23 cellular contexts compared by ENCODE assay signal in genomic region chr9:121138973-121139372, GRCh38.
DNase-seq lines count a peak whose midpoint lies in the region; ATAC-seq and TF ChIP-seq lines count a peak whose summit lies in the region.
"Had no signal": no experiment of that assay in that cellular context is flagged by ENCODE, and none has a peak within 500 bp of the region (broad histone marks: within the 10 kb centered on the region; RNA-seq: fewer than 3 reads in every experiment).

No MANE protein-coding gene starts in this region.

- H3K27me3 ChIP-seq in CD4-positive, alpha-beta T cell (ENCODE audit: control insufficient read depth, insufficient read depth, low read length) = no peaks in the 10 kb centered on the region
- H3K27me3 ChIP-seq: adrenal gland, brain microvascular endothelial cell, ovary, right atrium auricular region, thyroid gland had no signal

- H3K27ac Mint-ChIP-seq in CD4-positive, alpha-beta T cell = peak overlapping the region; percentile 59
- peak overlapping the region; percentile 35 for H3K27ac Mint-ChIP-seq in mesothelial cell of epicardium
- H3K27ac Mint-ChIP-seq in activated CD4-positive, alpha-beta memory T cell treated with anti-CD3 and anti-CD28 coated beads for 36 hours = no peak overlapping the region
- H3K27ac Mint-ChIP-seq: activated CD8-positive, alpha-beta T cell treated with anti-CD3 and anti-CD28 coated beads for 36 hours; natural killer cell treated with Interleukin-12 subunit alpha and Interleukin-12 subunit beta and Interleukin-15 and Interleukin-18, amount 100 ng/mL, for 72 hours had no signal

- TF ChIP-seq CTCF in CD4-positive, alpha-beta T cell (IDR thresholded peaks at IDR 0.05) = no peak
- TF ChIP-seq CTCF in mesothelial cell of epicardium (IDR thresholded peaks at IDR 0.05; ENCODE audit: unreplicated experiment) = no peak

- no peak overlapping the region for H3K4me3 Mint-ChIP-seq in CD4-positive, alpha-beta T cell
- H3K4me3 Mint-ChIP-seq in mesothelial cell of epicardium = no peak overlapping the region
- no peak overlapping the region for H3K4me3 Mint-ChIP-seq in activated CD4-positive, alpha-beta memory T cell treated with anti-CD3 and anti-CD28 coated beads for 36 hours
- H3K4me3 Mint-ChIP-seq: activated CD8-positive, alpha-beta T cell treated with anti-CD3 and anti-CD28 coated beads for 36 hours; natural killer cell treated with Interleukin-12 subunit alpha and Interleukin-12 subunit beta and Interleukin-15 and Interleukin-18, amount 100 ng/mL, for 72 hours had no signal

- intact Hi-C loops in CD4-positive, alpha-beta T cell (cut with DNase I, micrococcal nuclease) = no loop called here
- intact Hi-C loops in activated CD4-positive, alpha-beta memory T cell treated with anti-CD3 and anti-CD28 coated beads for 36 hours (cut with micrococcal nuclease) = no loop called here

- CTCF ChIA-PET in CD4-positive, alpha-beta T cell (lab: Charles Lee) = interaction anchor here (0.6 to 1.4 kb wide), 3 partner anchors 17 to 617 kb away, joined by 3 to 6 read pairs (median 3); no protein-coding TSS in a partner anchor
- CTCF ChIA-PET in activated CD4-positive, alpha-beta memory T cell treated with anti-CD3 and anti-CD28 coated beads for 36 hours (lab: Charles Lee) = interaction anchor here (1.5 kb wide), 1 partner anchor 17 kb away, joined by 3 read pairs; no protein-coding TSS in a partner anchor

- POLR2A ChIA-PET in CD4-positive, alpha-beta T cell (lab: Charles Lee) = interaction anchor here (3.4 kb wide), 1 partner anchor 17 kb away, joined by 15 read pairs; no protein-coding TSS in a partner anchor
- POLR2A ChIA-PET in activated CD4-positive, alpha-beta memory T cell treated with anti-CD3 and anti-CD28 coated beads for 36 hours (lab: Charles Lee) = no interaction called here

- peaks cover 43% of the 10 kb centered on the region for H3K4me1 Mint-ChIP-seq in CD4-positive, alpha-beta T cell (ENCODE audit: low read depth)
- peaks cover 21% of the 10 kb centered on the region for H3K4me1 Mint-ChIP-seq in mesothelial cell of epicardium
- H3K4me1 Mint-ChIP-seq in activated CD4-positive, alpha-beta memory T cell treated with anti-CD3 and anti-CD28 coated beads for 36 hours (ENCODE audit: low read depth) = peaks cover 10% of the 10 kb centered on the region

- ATAC-seq in CD4-positive, alpha-beta T cell (ENCODE audit: poor library complexity) = no peak
- ATAC-seq in GM18867 (IDR thresholded peaks at IDR 0.05; ENCODE audit: unreplicated experiment) = no peak
- ATAC-seq: activated CD4-positive, CD25-positive, alpha-beta regulatory T cell treated with anti-CD3 and anti-CD28 coated beads, Interleukin-2, amount 50 U/mL, for 24 hours; activated CD8-positive, alpha-beta T cell treated with anti-CD3 and anti-CD28 coated beads for 36 hours; natural killer cell treated with Interleukin-12 subunit alpha and Interleukin-12 subunit beta and Interleukin-15 and Interleukin-18, amount 100 ng/mL, for 72 hours had no signal

- H3K9me3 ChIP-seq in CD4-positive, alpha-beta T cell (ENCODE audit: control insufficient read depth, low read length) = no peaks in the 10 kb centered on the region
- H3K9me3 ChIP-seq: adrenal gland, HAP-1, ovary, right atrium auricular region, thyroid gland had no signal

- no peaks in the 10 kb centered on the region for H3K9me3 Mint-ChIP-seq in CD4-positive, alpha-beta T cell
- H3K9me3 Mint-ChIP-seq in mesothelial cell of epicardium = no peaks in the 10 kb centered on the region
- H3K9me3 Mint-ChIP-seq in activated CD4-positive, alpha-beta memory T cell treated with anti-CD3 and anti-CD28 coated beads for 36 hours = no peaks in the 10 kb centered on the region
- H3K9me3 Mint-ChIP-seq: activated CD8-positive, alpha-beta T cell treated with anti-CD3 and anti-CD28 coated beads for 36 hours; natural killer cell treated with Interleukin-12 subunit alpha and Interleukin-12 subunit beta and Interleukin-15 and Interleukin-18, amount 100 ng/mL, for 72 hours had no signal

- no peak overlapping the region for H3K27ac ChIP-seq in CD4-positive, alpha-beta T cell (ENCODE audit: low read depth, low read length)
- H3K27ac ChIP-seq: adrenal gland, brain microvascular endothelial cell, ovary, right atrium auricular region, thyroid gland had no signal

- no peak for DNase-seq in CD4-positive, alpha-beta T cell
- DNase-seq in DMS53 (lab: John Stamatoyannopoulos, UW) = peak; percentile 29
- DNase-seq in SHP77 (lab: John Stamatoyannopoulos, UW) = peak; percentile 56 to 75
- no peak for DNase-seq in mesothelial cell of epicardium (ENCODE audit: low spot score in 2 of 2, unreplicated experiment in 2 of 2)
- DNase-seq in cortex of kidney (lab: John Stamatoyannopoulos, UW) = no peak
- DNase-seq in activated CD4-positive, alpha-beta memory T cell treated with anti-CD3 and anti-CD28 coated beads for 36 hours = no peak
- DNase-seq: activated CD8-positive, alpha-beta T cell treated with anti-CD3 and anti-CD28 coated beads for 36 hours; activated gamma-delta T cell; adrenal gland; brain microvascular endothelial cell; DMS79 treated with DMSO at 0.1 percent for 48 hours; effector CD4-positive, alpha-beta T cell; NCI-H82; ovary; stimulated activated CD4-positive, alpha-beta T cell treated with anti-CD3 and anti-CD28 coated beads, Interleukin-12 subunit alpha, Interleukin-12 subunit beta, amount 100 ng/mL, for 4 hours; stimulated activated CD4-positive, alpha-beta T cell treated with anti-CD3 and anti-CD28 coated beads, Interleukin-4, amount 100 ng/mL, for 24 hours; stimulated activated naive CD4-positive, alpha-beta T cell; thyroid gland had no signal

- peaks cover 93% of the 10 kb centered on the region for H3K36me3 Mint-ChIP-seq in CD4-positive, alpha-beta T cell (ENCODE audit: low read depth)
- H3K36me3 Mint-ChIP-seq in mesothelial cell of epicardium = peaks cover 27% of the 10 kb centered on the region
- peaks cover 62% of the 10 kb centered on the region for H3K36me3 Mint-ChIP-seq in activated CD4-positive, alpha-beta memory T cell treated with anti-CD3 and anti-CD28 coated beads for 36 hours

- no peaks in the 10 kb centered on the region for H3K27me3 Mint-ChIP-seq in CD4-positive, alpha-beta T cell
- H3K27me3 Mint-ChIP-seq in mesothelial cell of epicardium (ENCODE audit: low read depth) = no peaks in the 10 kb centered on the region
- no peaks in the 10 kb centered on the region for H3K27me3 Mint-ChIP-seq in activated CD4-positive, alpha-beta memory T cell treated with anti-CD3 and anti-CD28 coated beads for 36 hours
- H3K27me3 Mint-ChIP-seq: activated CD8-positive, alpha-beta T cell treated with anti-CD3 and anti-CD28 coated beads for 36 hours; natural killer cell treated with Interleukin-12 subunit alpha and Interleukin-12 subunit beta and Interleukin-15 and Interleukin-18, amount 100 ng/mL, for 72 hours had no signal

Comparison
In these comparisons a context has a peak if more than half of its experiments do, and no peak if none do; other contexts are left out.
1. DNase-seq: peak in DMS53 (single experiment) and SHP77 (2 of 2); none in CD4-positive, alpha-beta T cell (0 of 10), mesothelial cell of epicardium (0 of 2), cortex of kidney (single experiment) and activated CD4-positive, alpha-beta memory T cell treated with anti-CD3 and anti-CD28 coated beads for 36 hours (single experiment).